ENCODE assay signal across 19 cellular contexts in the genomic region with DNA sequence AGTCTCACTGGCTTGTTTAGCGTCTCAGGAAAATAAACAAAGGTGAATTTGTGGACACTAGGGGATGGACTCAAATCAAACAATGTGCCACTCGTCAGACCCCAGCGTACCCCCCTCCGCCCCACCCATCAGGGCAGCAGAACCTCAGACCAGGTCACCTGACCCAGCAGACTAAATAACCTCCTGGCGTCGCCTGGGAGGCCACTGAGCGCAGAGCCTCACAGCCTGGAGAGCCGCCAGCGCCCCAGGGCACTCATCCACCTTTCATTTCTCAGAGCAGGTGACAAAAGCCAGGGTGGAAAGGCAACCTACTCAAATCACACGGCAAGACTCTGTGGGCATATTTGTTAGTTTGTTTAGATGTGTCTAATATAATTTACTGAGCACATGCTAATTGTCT.
DNase-seq lines count a peak whose midpoint lies in the region; ATAC-seq and TF ChIP-seq lines count a peak whose summit lies in the region.
"Had no signal": no experiment of that assay in that cellular context is flagged by ENCODE, and none has a peak within 500 bp of the region (broad histone marks: within the 10 kb centered on the region; RNA-seq: fewer than 3 reads in every experiment).

No MANE protein-coding gene starts in this region.

- CTCF ChIA-PET in CD4-positive, alpha-beta T cell (lab: Charles Lee): no interaction called here

- no peak for TF ChIP-seq POLR2A in sigmoid colon (IDR thresholded peaks at IDR 0.05)

- no peak for TF ChIP-seq CTCF in sigmoid colon (IDR thresholded peaks at IDR 0.05)
- no peak for TF ChIP-seq CTCF in CD4-positive, alpha-beta T cell (IDR thresholded peaks at IDR 0.05)

- H3K27me3 ChIP-seq in sigmoid colon: no peaks in the 10 kb centered on the region
- no peaks in the 10 kb centered on the region for H3K27me3 ChIP-seq in CD4-positive, alpha-beta T cell (ENCODE audit: control insufficient read depth, insufficient read depth, low read length)
- H3K27me3 ChIP-seq: SJCRH30 had no signal

- no peaks in the 10 kb centered on the region for H3K36me3 Mint-ChIP-seq in CD4-positive, alpha-beta T cell (ENCODE audit: low read depth)
- H3K36me3 Mint-ChIP-seq: activated naive CD8-positive, alpha-beta T cell treated with anti-CD3 and anti-CD28 coated beads, Interleukin-2, amount 10 ng/mL, durations not matched to agents 7 days and 5 days; brain; natural killer cell had no signal

- POLR2A ChIA-PET in CD4-positive, alpha-beta T cell (lab: Charles Lee): no interaction called here

- ATAC-seq in CD4-positive, alpha-beta T cell (ENCODE audit: poor library complexity): no peak
- no peak for ATAC-seq in HG02981 (IDR thresholded peaks at IDR 0.05; ENCODE audit: unreplicated experiment)
- ATAC-seq: heart left ventricle, natural killer cell, psoas muscle had no signal

- no peaks in the 10 kb centered on the region for H3K27me3 Mint-ChIP-seq in CD4-positive, alpha-beta T cell
- H3K27me3 Mint-ChIP-seq: activated naive CD8-positive, alpha-beta T cell treated with anti-CD3 and anti-CD28 coated beads, Interleukin-2, amount 10 ng/mL, durations not matched to agents 7 days and 5 days had no signal

- no peaks in the 10 kb centered on the region for H3K9me3 Mint-ChIP-seq in CD4-positive, alpha-beta T cell
- H3K9me3 Mint-ChIP-seq: activated naive CD8-positive, alpha-beta T cell treated with anti-CD3 and anti-CD28 coated beads, Interleukin-2, amount 10 ng/mL, durations not matched to agents 7 days and 5 days; natural killer cell had no signal

- TF ChIP-seq EP300 in sigmoid colon (IDR thresholded peaks at IDR 0.05): no peak

- WGBS in sigmoid colon, 2 donors: 20 to 56% methylated on average over 10 of the region's 10 CpGs

- H3K4me3 Mint-ChIP-seq in CD4-positive, alpha-beta T cell: no peak overlapping the region
- H3K4me3 Mint-ChIP-seq: activated naive CD8-positive, alpha-beta T cell treated with anti-CD3 and anti-CD28 coated beads, Interleukin-2, amount 10 ng/mL, durations not matched to agents 7 days and 5 days; brain; natural killer cell had no signal

- H3K4me1 Mint-ChIP-seq in CD4-positive, alpha-beta T cell (ENCODE audit: low read depth): no peaks in the 10 kb centered on the region
- H3K4me1 Mint-ChIP-seq: natural killer cell had no signal

- intact Hi-C loops in sigmoid colon (cut with DNase I): no loop called here
- intact Hi-C loops in CD4-positive, alpha-beta T cell (cut with DNase I, micrococcal nuclease): no loop called here

- H3K9me3 ChIP-seq in sigmoid colon: no peaks in the 10 kb centered on the region
- H3K9me3 ChIP-seq in CD4-positive, alpha-beta T cell (ENCODE audit: control insufficient read depth, low read length): no peaks in the 10 kb centered on the region
- H3K9me3 ChIP-seq: heart left ventricle, psoas muscle, SJCRH30 had no signal

- H3K27ac Mint-ChIP-seq in CD4-positive, alpha-beta T cell: no peak overlapping the region
- H3K27ac Mint-ChIP-seq: activated naive CD8-positive, alpha-beta T cell treated with anti-CD3 and anti-CD28 coated beads, Interleukin-2, amount 10 ng/mL, durations not matched to agents 7 days and 5 days; brain; natural killer cell had no signal

- H3K36me3 ChIP-seq in sigmoid colon: no peaks in the 10 kb centered on the region
- H3K36me3 ChIP-seq: heart left ventricle, SJCRH30 had no signal

- H3K4me3 ChIP-seq in sigmoid colon: no peak overlapping the region
- H3K4me3 ChIP-seq: coronary artery, heart left ventricle, psoas muscle, SJCRH30 had no signal

- peak overlapping the region in 3 of 4 donors; percentile 29 to 57 (median 44) for H3K27ac ChIP-seq in sigmoid colon
- H3K27ac ChIP-seq in CD4-positive, alpha-beta T cell (ENCODE audit: low read depth, low read length): no peak overlapping the region
- H3K27ac ChIP-seq: coronary artery, heart left ventricle, psoas muscle, SJCRH30 had no signal

- H3K4me1 ChIP-seq in sigmoid colon: peaks cover 0 to 9% (median 7%) of the 10 kb centered on the region in 4 donors
- H3K4me1 ChIP-seq: heart left ventricle, psoas muscle, SJCRH30 had no signal

- DNase-seq in NCI-H510A treated with DMSO at 0.1 percent for 48 hours (lab: John Stamatoyannopoulos, UW) (peak; percentile 22), NCI-H510A (lab: John Stamatoyannopoulos, UW) (no peak), NCI-H1417 treated with DMSO at 0.1 percent for 48 hours (lab: John Stamatoyannopoulos, UW) (peak; percentile 50), NCI-H748 (lab: John Stamatoyannopoulos, UW; ENCODE audit: unreplicated experiment) (peak; percentile 89), sigmoid colon (peak; percentile 61), RKO (ENCODE audit: low spot score) (no peak)
- DNase-seq in CD4-positive, alpha-beta T cell: no peak
- DNase-seq: activated CD8-positive, alpha-beta memory T cell treated with anti-CD3 and anti-CD28 coated beads for 24 hours; activated naive CD8-positive, alpha-beta T cell treated with anti-CD3 and anti-CD28 coated beads, Interleukin-2, amount 10 ng/mL, durations not matched to agents 7 days and 5 days; heart left ventricle; natural killer cell; NCI-H2227 treated with DMSO at 0.1 percent for 48 hours; psoas muscle; small intestine; stimulated activated CD4-positive, alpha-beta T cell treated with anti-CD3 and anti-CD28 coated beads, Interleukin-4, amount 100 ng/mL, for 4 hours had no signal

Comparison
In these comparisons a context has a peak if more than half of its experiments do, and no peak if none do; other contexts are left out.
1. DNase-seq: peak in NCI-H510A treated with DMSO at 0.1 percent for 48 hours (single experiment), NCI-H1417 treated with DMSO at 0.1 percent for 48 hours (single experiment), NCI-H748 (single experiment) and sigmoid colon (single experiment); none in NCI-H510A (single experiment), RKO (single experiment) and CD4-positive, alpha-beta T cell (0 of 10).